Comparison of ENCODE assay signal across 21 cellular contexts in the genomic region with DNA sequence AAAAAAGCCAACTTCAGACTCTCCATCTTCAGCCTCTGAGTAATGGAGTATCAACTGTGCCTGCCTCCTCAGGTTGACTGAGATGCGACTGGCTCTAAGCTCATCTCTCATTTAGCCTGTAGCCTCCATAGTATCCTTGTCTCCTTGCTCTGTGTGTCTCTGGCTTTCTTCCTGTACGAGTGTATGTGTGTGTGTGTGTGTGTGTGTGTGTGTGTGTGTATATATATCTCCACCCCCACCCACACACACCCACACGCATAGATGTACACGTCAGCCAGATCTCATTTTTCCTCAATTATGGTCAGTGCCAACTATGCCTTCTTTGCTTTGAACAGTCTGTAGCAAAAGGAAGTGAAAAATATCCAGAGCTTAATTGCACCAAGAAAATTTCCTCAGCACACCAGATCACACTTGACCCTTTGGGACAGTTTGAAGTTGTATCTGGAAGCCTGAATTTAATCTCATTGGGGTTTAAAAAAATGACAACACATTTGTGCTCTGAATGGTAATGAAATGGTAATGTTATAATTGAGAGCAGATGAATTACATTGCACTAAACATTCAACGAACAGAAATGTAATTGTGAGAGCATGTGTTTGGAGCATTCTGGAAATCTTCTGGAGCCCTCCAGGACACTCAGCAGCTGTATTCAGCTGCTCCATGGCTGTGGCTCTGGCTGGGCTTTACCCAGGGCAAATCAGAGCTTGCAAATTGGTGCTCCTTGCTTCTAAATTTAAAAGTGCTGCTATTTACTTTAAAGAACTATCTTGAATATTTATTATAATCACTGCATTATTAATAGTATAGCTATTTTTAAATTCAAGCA.
"Had no signal": no experiment of that assay in that cellular context is flagged by ENCODE, and none has a peak within 500 bp of the region (broad histone marks: within the 10 kb centered on the region; RNA-seq: fewer than 3 reads in every experiment).

No MANE protein-coding gene starts in this region.

- FAIRE-seq: islet of Langerhans had no signal

- H3K4me2 ChIP-seq: hepatocyte had no signal

- DNase-seq: activated CD4-positive, alpha-beta memory T cell treated with anti-CD3 and anti-CD28 coated beads, Interleukin-2, amount 10 ng/mL, durations not matched to agents 7 days and 5 days; activated CD4-positive, alpha-beta T cell treated with anti-CD3 and anti-CD28 coated beads for 48 hours; activated CD4-positive, CD25-positive, alpha-beta regulatory T cell; activated CD8-positive, alpha-beta memory T cell treated with anti-CD3 and anti-CD28 coated beads, Interleukin-2, amount 10 ng/mL, durations not matched to agents 7 days and 5 days; activated naive CD4-positive, alpha-beta T cell; body of pancreas; colonic mucosa; left cardiac atrium; lower lobe of right lung; natural killer cell; sigmoid colon; stimulated activated naive CD4-positive, alpha-beta T cell; T-helper 1 cell; T-helper 9 cell; tibial artery; uterus had no signal

- H3K9me3 ChIP-seq: body of pancreas, colonic mucosa, lower lobe of right lung, neutrophil, tibial artery, uterus had no signal

- H2AFZ ChIP-seq: hepatocyte, parathyroid adenoma had no signal

- H3K27ac Mint-ChIP-seq: activated CD4-positive, alpha-beta memory T cell treated with anti-CD3 and anti-CD28 coated beads, Interleukin-2, amount 10 ng/mL, durations not matched to agents 7 days and 5 days; activated CD8-positive, alpha-beta memory T cell treated with anti-CD3 and anti-CD28 coated beads, Interleukin-2, amount 10 ng/mL, durations not matched to agents 7 days and 5 days; natural killer cell had no signal

- H3K4me1 Mint-ChIP-seq: activated CD4-positive, alpha-beta memory T cell treated with anti-CD3 and anti-CD28 coated beads, Interleukin-2, amount 10 ng/mL, durations not matched to agents 7 days and 5 days; activated CD8-positive, alpha-beta memory T cell treated with anti-CD3 and anti-CD28 coated beads, Interleukin-2, amount 10 ng/mL, durations not matched to agents 7 days and 5 days; central memory CD8-positive, alpha-beta T cell; natural killer cell had no signal

- ATAC-seq: activated CD8-positive, alpha-beta memory T cell treated with anti-CD3 and anti-CD28 coated beads, Interleukin-2, amount 10 ng/mL, durations not matched to agents 7 days and 5 days; body of pancreas; natural killer cell had no signal

- H3K36me3 ChIP-seq: colonic mucosa, lower lobe of right lung, neutrophil, sigmoid colon, tibial artery, uterus had no signal

- H3K9ac ChIP-seq: parathyroid adenoma had no signal

- H3K4me1 ChIP-seq: body of pancreas, colonic mucosa, lower lobe of right lung, parathyroid adenoma, tibial artery, uterus had no signal

- H3K27me3 Mint-ChIP-seq: activated CD4-positive, alpha-beta memory T cell treated with anti-CD3 and anti-CD28 coated beads, Interleukin-2, amount 10 ng/mL, durations not matched to agents 7 days and 5 days; activated CD8-positive, alpha-beta memory T cell treated with anti-CD3 and anti-CD28 coated beads, Interleukin-2, amount 10 ng/mL, durations not matched to agents 7 days and 5 days had no signal

- H3K9me3 Mint-ChIP-seq: activated CD4-positive, alpha-beta memory T cell treated with anti-CD3 and anti-CD28 coated beads, Interleukin-2, amount 10 ng/mL, durations not matched to agents 7 days and 5 days; central memory CD8-positive, alpha-beta T cell; natural killer cell had no signal

- H3K27me3 ChIP-seq: body of pancreas, colonic mucosa, hepatocyte, sigmoid colon, tibial artery, uterus had no signal

- H3K36me3 Mint-ChIP-seq: activated CD8-positive, alpha-beta memory T cell treated with anti-CD3 and anti-CD28 coated beads, Interleukin-2, amount 10 ng/mL, durations not matched to agents 7 days and 5 days; natural killer cell had no signal

- H3K27ac ChIP-seq: body of pancreas, colonic mucosa, hepatocyte, lower lobe of right lung, neutrophil, parathyroid adenoma, sigmoid colon, tibial artery, uterus had no signal

- H3K4me3 ChIP-seq: body of pancreas, colonic mucosa, hepatocyte, lower lobe of right lung, sigmoid colon, tibial artery, uterus had no signal

- H3K4me3 Mint-ChIP-seq: activated CD4-positive, alpha-beta memory T cell treated with anti-CD3 and anti-CD28 coated beads, Interleukin-2, amount 10 ng/mL, durations not matched to agents 7 days and 5 days; activated CD8-positive, alpha-beta memory T cell treated with anti-CD3 and anti-CD28 coated beads, Interleukin-2, amount 10 ng/mL, durations not matched to agents 7 days and 5 days; central memory CD8-positive, alpha-beta T cell; natural killer cell had no signal
